Comparison of ENCODE assay signal across 8 cellular contexts in the genomic region with DNA sequence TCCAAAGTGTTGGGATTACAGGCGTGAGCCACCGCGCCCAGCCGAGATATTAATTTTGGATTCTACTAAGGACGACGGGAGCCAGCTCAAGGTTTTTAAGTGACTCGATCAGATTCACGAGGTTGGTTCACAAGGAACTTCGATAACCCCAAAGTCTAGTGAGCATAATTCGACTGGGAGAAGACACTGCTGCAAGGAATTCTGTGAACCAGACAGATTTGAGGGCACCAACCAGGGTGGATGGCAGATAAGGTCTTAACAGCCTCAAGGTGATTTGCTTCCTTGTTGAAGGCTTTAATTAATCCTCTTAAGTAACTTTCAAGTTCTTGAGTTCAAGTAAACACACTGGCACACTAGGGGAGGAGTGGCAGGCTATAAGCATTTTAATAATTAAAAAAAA. TPM values are rescaled to one million over a fixed set of nuclear protein-coding genes. Genes with fewer than 3 reads are reported as not detected.
DNase-seq lines count a peak whose midpoint lies in the region; ATAC-seq, FAIRE-seq and TF ChIP-seq lines count a peak whose summit lies in the region.

No MANE protein-coding gene starts in this region.

- no peak for DNase-seq in AG04449 (ENCODE audit: low read depth, low spot score)
- no peak for DNase-seq in K562 (ENCODE audit: extremely low read depth in 1 of 4, low spot score in 3 of 4)
- no peak for DNase-seq in right lobe of liver
- no peak for DNase-seq in type B pancreatic cell (ENCODE audit: extremely low spot score, unreplicated experiment)
- no peak for DNase-seq in SHP77 treated with DMSO at 0.1 percent for 48 hours (lab: John Stamatoyannopoulos, UW)
- no peak for DNase-seq in NCI-H1092 treated with DMSO at 0.1 percent for 48 hours (lab: John Stamatoyannopoulos, UW)
- no peak for DNase-seq in HuH-7.5 (ENCODE audit: low spot score)

- 91% methylated on average over 10 of the region's 10 CpGs for WGBS in HUES64
- WGBS in K562 (ENCODE audit: insufficient coverage, low coverage, missing lambda C conversion rate) = 48% methylated on average over 7 of the region's 10 CpGs
- 79% methylated on average over 9 of the region's 10 CpGs for WGBS in right lobe of liver (ENCODE audit: insufficient coverage, low coverage, low lambda C conversion rate, missing lambda C conversion rate)

- TF ChIP-seq POLR2A in K562 (conservative IDR thresholded peaks at IDR 0.05) (no peak), right lobe of liver (IDR thresholded peaks at IDR 0.05) (no peak)

- peak overlapping the region; percentile 100 for H3K27ac Mint-ChIP-seq in type B pancreatic cell

- peak overlapping the region; percentile 97 for H3K4me3 Mint-ChIP-seq in type B pancreatic cell

- H3K9ac ChIP-seq in HUES64 (ENCODE audit: low read depth, low read length) (peak overlapping the region; percentile 99; the same call in 1 of the 2 replicates), K562 (ENCODE audit: insufficient read depth in 1 of 2, low read depth in 2 of 2, low read length in 2 of 2) (peak overlapping the region in 1 of 2 experiments; percentile 94; a peak in 3 of 4 replicates)

- H3K9me3 Mint-ChIP-seq in type B pancreatic cell = no peaks in the 10 kb centered on the region

- no peaks in the 10 kb centered on the region for H4K20me1 ChIP-seq in K562 (replicated peaks; ENCODE audit: control insufficient read depth, insufficient read depth, low read length)

- no peaks in the 10 kb centered on the region for H3K27me3 Mint-ChIP-seq in type B pancreatic cell

- H3K4me1 Mint-ChIP-seq in type B pancreatic cell (ENCODE audit: unreplicated experiment) = peaks cover 27% of the 10 kb centered on the region

- H3K9me1 ChIP-seq in K562 (ENCODE audit: control insufficient read depth, insufficient read depth, low read length) = no peaks in the 10 kb centered on the region

- peak overlapping the region; percentile 96 for H3K4me3 ChIP-seq in AG04449 (ENCODE audit: low read depth, low read length)
- H3K4me3 ChIP-seq in HUES64 (ENCODE audit: low read length) = peak overlapping the region; percentile 98
- H3K4me3 ChIP-seq in K562 = peak overlapping the region; percentile 93
- H3K4me3 ChIP-seq in right lobe of liver = peak overlapping the region; percentile 91 to 97 (median 93)

- H3K36me3 ChIP-seq in HUES64 (ENCODE audit: insufficient read depth, low read length) (peaks cover 5% of the 10 kb centered on the region; the same call in 1 of the 2 replicates), K562 (ENCODE audit: control insufficient read depth, insufficient read depth, low read length) (no peaks in the 10 kb centered on the region), right lobe of liver (no peaks in the 10 kb centered on the region)

- H3K4me1 ChIP-seq in HUES64 (ENCODE audit: insufficient read depth, low read length) (peaks cover 8% of the 10 kb centered on the region; the same call in 1 of the 2 replicates), K562 (replicated peaks in 1 of 2; ENCODE audit: control insufficient read depth in 2 of 2, insufficient read depth in 2 of 2, low read length in 2 of 2) (peaks cover 17 to 20% of the 10 kb centered on the region in 2 experiments; a peak in 4 of 5 replicates), right lobe of liver (peaks cover 0 to 19% (median 9%) of the 10 kb centered on the region in 4 donors)

- H3K4me2 ChIP-seq in K562 (ENCODE audit: insufficient read depth, low read length) = peak overlapping the region; percentile 79

- peak overlapping the region; percentile 91 for H2AFZ ChIP-seq in K562 (ENCODE audit: low read depth, low read length)

- CTCF ChIA-PET in AG04449 (lab: Yijun Ruan, JAX) (interaction anchor here (1.0 to 3.5 kb wide), 5 partner anchors 8 to 305 kb away, joined by 3 to 27 read pairs (median 6); partner anchors contain the start of genes DNAAF2 and RPS29), K562 (lab: Yijun Ruan, JAX; ENCODE audit: low intra/inter-chr PET ratio) (no interaction called here)

- intact Hi-C loops in K562 (cut with micrococcal nuclease) (loop anchor here (5.0 kb wide), 1 partner anchor 135 kb away; no protein-coding TSS in a partner anchor), right lobe of liver (cut with DNase I) (loop anchor here (10.0 kb wide), 2 partner anchors 122 to 132 kb away; partner anchors contain the start of gene DNAAF2 (in 1 of the 2))

- H3K79me2 ChIP-seq in K562 (ENCODE audit: control insufficient read depth, insufficient read depth, low read length) = peaks cover 32% of the 10 kb centered on the region

- no peak for TF ChIP-seq RAD21 in K562 (CRISPR knock-in tag; conservative IDR thresholded peaks at IDR 0.05 in 1 of 2, IDR thresholded peaks at IDR 0.05 in 1 of 2)

- no TSS peak for BruUV-seq in K562 (replicated peaks; lab: Mats Ljungman, UMichigan)

- H3K9me3 ChIP-seq in HUES64 (ENCODE audit: insufficient read depth, low read depth, low read length) (no peaks in the 10 kb centered on the region), K562 (replicated peaks; ENCODE audit: control insufficient read depth, insufficient read depth, low read depth, low read length) (no peaks in the 10 kb centered on the region), right lobe of liver (no peaks in the 10 kb centered on the region)

- H3K27me3 ChIP-seq in HUES64 (ENCODE audit: insufficient read depth, low read length) = no peaks in the 10 kb centered on the region
- no peaks in the 10 kb centered on the region for H3K27me3 ChIP-seq in K562 (ENCODE audit: control insufficient read depth in 2 of 2, insufficient read depth in 2 of 2, low read length in 2 of 2)
- no peaks in the 10 kb centered on the region for H3K27me3 ChIP-seq in right lobe of liver

- peak overlapping the region; percentile 91; the same call in 1 of the 2 replicates for H3K27ac ChIP-seq in HUES64 (ENCODE audit: low read depth, low read length)
- peak overlapping the region; percentile 99 for H3K27ac ChIP-seq in K562 (ENCODE audit: extremely low read depth, low read depth, low read length)
- H3K27ac ChIP-seq in right lobe of liver = peak overlapping the region; percentile 99

- no peak for ATAC-seq in K562
- ATAC-seq in right lobe of liver = no peak

- POLR2A ChIA-PET in AG04449 (lab: Yijun Ruan, JAX) = interaction anchor here (0.7 to 2.9 kb wide), 8 partner anchors 16 to 182 kb away, joined by 3 to 15 read pairs (median 4); partner anchors contain the start of genes DNAAF2, POLE2 and RPS29
- POLR2A ChIA-PET in K562 (lab: Yijun Ruan, JAX) = interaction anchor here (0.6 to 5.4 kb wide), 8 partner anchors 14 to 460 kb away, joined by 4 to 31 read pairs (median 10); partner anchors contain the start of genes DNAAF2, KLHDC1 and POLE2

- peaks cover 3% of the 10 kb centered on the region for H3K36me3 Mint-ChIP-seq in type B pancreatic cell

- TF ChIP-seq EP300 in K562 (IDR thresholded peaks at IDR 0.05; ENCODE audit: low read length) = no peak

- peak; percentile 37 for FAIRE-seq in K562 (lab: Jason Lieb, UNC)

- in situ Hi-C loops in K562 (cut with MboI) = loop anchor here (5.0 kb wide), 1 partner anchor 80 kb away; the partner anchor contains the start of gene POLE2

- TF ChIP-seq CTCF in AG04449 (IDR thresholded peaks at IDR 0.05; ENCODE audit: insufficient read depth, low read length, missing control alignments) (no peak), K562 (IDR thresholded peaks at IDR 0.05 in 2 of 3, conservative IDR thresholded peaks at IDR 0.05 in 1 of 3; ENCODE audit: insufficient read depth in 2 of 3, low read depth in 1 of 3, low read length in 3 of 3) (no peak), right lobe of liver (IDR thresholded peaks at IDR 0.05) (no peak), type B pancreatic cell (conservative IDR thresholded peaks at IDR 0.05) (no peak)

TF ChIP-seq in K562, 482 proteins besides CTCF, POLR2A, EP300 and RAD21:
- TF ChIP-seq CAMTA2 (CRISPR knock-in tag; conservative IDR thresholded peaks at IDR 0.05) = no peak

RNA-seq across cellular contexts. Expression of gene KLHDC2, which starts 1.1 kb away (rescaled TPM):
- polyA plus RNA-seq in HUES64 (2013, experiment 1 of 2) = 48.2 TPM
- polyA plus RNA-seq in HUES64 (2013, experiment 2 of 2) = 50.8 TPM
- 43.7 and 68.5 TPM in 2 replicates for total RNA-seq in K562 (2011; cell fraction: chromatin; rRNA removed; ENCODE audit: low replicate concordance)
- total RNA-seq in K562 (2011; cell fraction: nucleolus; rRNA removed) = 29.3 and 31.5 TPM in 2 replicates
- 42.7 and 49.5 TPM in 2 replicates for total RNA-seq in K562 (2011; cell fraction: nucleoplasm; rRNA removed)
- total RNA-seq in K562 (2014; rRNA removed) (29.9 and 31.2 TPM in 2 replicates), K562 (2014; rRNA removed; fragmentation: Illumina TruSeq; extraction: Trizol) (24.7 and 25.0 TPM in 2 replicates), K562 (2015; rRNA removed; fragmentation: Illumina TruSeq; extraction: Trizol) (19.0 and 19.7 TPM in 2 replicates), K562 (2021) (19.3 and 20.5 TPM in 2 replicates), right lobe of liver (10 to 100 TPM; 34.0 to 69.6 (median 49.7) TPM), type B pancreatic cell (ENCODE audit: low replicate concordance) (59.2 and 60.0 TPM in 2 replicates)
- polyA plus RNA-seq in K562 (2011; rRNA removed) (41.7 and 49.8 TPM in 2 replicates), K562 (2014; fragmentation: Illumina TruSeq; extraction: Trizol) (15.8 and 20.0 TPM in 2 replicates), K562 (2014; fragmentation: Nextera tagmentation; extraction: Ambion mirVana) (1 to 10 TPM; 6.3 to 7.8 TPM), K562 (2014; rRNA removed) (26.3 and 26.7 TPM in 2 replicates)
- polyA plus RNA-seq in K562 (2011; cell fraction: cytosol; rRNA removed) = 12.0 and 16.3 TPM in 2 replicates
- polyA plus RNA-seq in K562 (2011; cell fraction: nucleus; rRNA removed) = 44.3 and 131 TPM in 2 replicates
- 16.8 and 28.6 TPM in 2 replicates for polyA plus RNA-seq in K562 (2012)
- 40.5 and 41.9 TPM in 2 replicates for polyA minus RNA-seq in K562 (2011; rRNA and poly(A)+ RNA removed)
- polyA minus RNA-seq in K562 (2011; cell fraction: cytosol; rRNA and poly(A)+ RNA removed) = 11.3 and 14.1 TPM in 2 replicates
- polyA minus RNA-seq in K562 (2011; cell fraction: nucleus; rRNA and poly(A)+ RNA removed) = 24.1 and 38.7 TPM in 2 replicates
